In the genomic region with DNA sequence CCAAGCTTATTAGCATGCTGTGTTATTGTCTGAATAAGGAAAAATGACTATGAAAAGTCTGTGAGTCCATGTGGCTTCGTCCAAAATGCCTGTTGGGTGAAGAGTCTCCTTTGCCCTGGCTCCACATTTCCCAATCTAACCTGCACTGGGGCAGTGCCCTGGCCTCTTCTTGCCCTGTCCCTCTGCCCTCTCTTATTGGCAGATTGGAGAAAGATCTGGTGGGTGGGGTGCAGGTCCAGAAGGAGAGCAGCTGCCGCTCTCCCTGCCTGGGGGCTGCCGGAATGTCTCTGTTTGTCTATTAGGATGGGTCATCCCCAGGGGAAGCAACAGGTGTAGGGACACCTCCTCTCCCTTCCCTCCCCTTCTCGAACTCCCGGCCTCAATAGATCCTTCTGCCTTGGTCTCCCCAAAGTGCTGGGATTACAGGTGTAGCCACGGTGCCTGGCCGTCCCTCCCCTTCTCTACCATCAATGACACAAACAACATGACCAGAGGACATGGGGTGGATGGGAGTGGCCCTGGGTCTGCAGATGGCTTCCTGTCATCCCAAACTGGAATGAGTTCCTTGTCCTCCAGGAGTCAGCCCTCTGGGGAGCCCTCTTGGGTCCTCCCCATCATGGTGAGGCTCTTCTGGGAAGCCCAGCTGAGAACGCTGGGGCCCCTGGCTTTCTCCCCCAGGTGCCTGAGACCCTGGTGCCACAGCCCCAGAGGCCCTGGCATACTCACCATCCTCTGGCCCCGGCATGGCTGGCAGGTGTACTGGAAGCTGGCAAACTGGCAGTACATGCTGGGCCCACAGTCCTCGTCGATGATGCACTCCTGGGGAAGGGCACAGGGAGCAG, we compare ENCODE assay signal across 29 cellular contexts. TPM values are rescaled to one million over a fixed set of nuclear protein-coding genes. Genes with fewer than 3 reads are reported as not detected.
DNase-seq lines count a peak whose midpoint lies in the region; ATAC-seq, FAIRE-seq and TF ChIP-seq lines count a peak whose summit lies in the region.
"Had no signal": no experiment of that assay in that cellular context is flagged by ENCODE, and none has a peak within 500 bp of the region (broad histone marks: within the 10 kb centered on the region; RNA-seq: fewer than 3 reads in every experiment).

No MANE protein-coding gene starts in this region.

- H3K4me3 ChIP-seq in liver (ENCODE audit: low read depth in 1 of 3, low read length in 3 of 3) = no peak overlapping the region
- H3K4me3 ChIP-seq in HepG2 (replicated peaks in 1 of 3; ENCODE audit: insufficient read depth in 1 of 3, low read depth in 2 of 3, low read length in 3 of 3) = no peak overlapping the region
- no peak overlapping the region for H3K4me3 ChIP-seq in dorsolateral prefrontal cortex
- H3K4me3 ChIP-seq: adrenal gland, coronary artery, lung, mucosa of descending colon, pancreas, PC-9, upper lobe of right lung had no signal

- intact Hi-C loops in HepG2 (cut with micrococcal nuclease; ENCODE audit: unreplicated experiment) (no loop called here), dorsolateral prefrontal cortex (cut with DNase I) (loop anchor here in 1 of 2 donors (2.0 kb wide), 1 partner anchor 169 kb away; no protein-coding TSS in a partner anchor)

- no peak for TF ChIP-seq POLR2A in HepG2 (IDR thresholded peaks at IDR 0.05; ENCODE audit: insufficient read depth in 1 of 2, low read depth in 2 of 2, low read length in 2 of 2)

- 67% methylated on average over 11 of the region's 11 CpGs for WGBS in liver
- WGBS in HepG2 (ENCODE audit: low lambda C conversion rate) = 43% methylated on average over 9 of the region's 11 CpGs

- TF ChIP-seq EP300 in HepG2 (IDR thresholded peaks at IDR 0.05; ENCODE audit: low read depth in 2 of 2, low read length in 2 of 2) = no peak
- no peak for TF ChIP-seq EP300 in HepG2 (CRISPR knock-in tag; IDR thresholded peaks at IDR 0.05; ENCODE audit: borderline replicate concordance)

- in situ Hi-C loops in HepG2 (cut with HindIII; ENCODE audit: extremely low pct_ligation_motif_present, low pct_unique_long_range_greater_than_20kb) = no loop called here

- ATAC-seq in HepG2 (no peak), HG03457 (IDR thresholded peaks at IDR 0.05; ENCODE audit: unreplicated experiment) (no peak), GM21447 (IDR thresholded peaks at IDR 0.05; ENCODE audit: unreplicated experiment) (no peak)

- BruUV-seq in HepG2 (replicated peaks; lab: Mats Ljungman, UMichigan) = no TSS peak

- no peaks in the 10 kb centered on the region for H3K36me3 ChIP-seq in liver (ENCODE audit: control insufficient read depth in 4 of 4, insufficient read depth in 3 of 4, low read depth in 1 of 4, low read length in 3 of 4)
- no peaks in the 10 kb centered on the region for H3K36me3 ChIP-seq in HepG2 (replicated peaks in 1 of 2; ENCODE audit: control insufficient read depth in 1 of 2, insufficient read depth in 2 of 2, low read length in 2 of 2)
- H3K36me3 ChIP-seq: pancreas, upper lobe of right lung had no signal

- H3K79me2 ChIP-seq in HepG2 (ENCODE audit: insufficient read depth, low read length) = no peaks in the 10 kb centered on the region

- no peak for FAIRE-seq in HepG2 (lab: Jason Lieb, UNC)
- FAIRE-seq: G401.6, pancreas had no signal

- no peaks in the 10 kb centered on the region for H3K27me3 ChIP-seq in liver (ENCODE audit: control insufficient read depth in 4 of 4, insufficient read depth in 4 of 4, low read length in 3 of 4)
- peaks cover 4 to 27% of the 10 kb centered on the region in 2 experiments; a peak in 2 of 5 replicates for H3K27me3 ChIP-seq in HepG2 (ENCODE audit: control insufficient read depth in 1 of 2, insufficient read depth in 2 of 2, low read length in 2 of 2)
- no peaks in the 10 kb centered on the region for H3K27me3 ChIP-seq in dorsolateral prefrontal cortex
- no peaks in the 10 kb centered on the region for H3K27me3 ChIP-seq in layer of hippocampus (ENCODE audit: control insufficient read depth, insufficient read depth, low read length)
- H3K27me3 ChIP-seq: adrenal gland, foreskin keratinocyte, pancreas, upper lobe of right lung had no signal

- no peak overlapping the region for H3K4me2 ChIP-seq in HepG2 (ENCODE audit: low read depth, low read length)
- H3K4me2 ChIP-seq: PC-9 had no signal

- H3K9me3 ChIP-seq in liver (ENCODE audit: control insufficient read depth in 4 of 4, low read length in 3 of 4) = no peaks in the 10 kb centered on the region
- no peaks in the 10 kb centered on the region for H3K9me3 ChIP-seq in HepG2 (ENCODE audit: low read length)
- H3K9me3 ChIP-seq: adrenal gland, mucosa of descending colon, pancreas, upper lobe of right lung had no signal

- DNase-seq in HepG2 (ENCODE audit: low spot score) (no peak), dorsolateral prefrontal cortex (peak in 1 of 10 donors; percentile 21), kidney glomerular epithelial cell (lab: John Stamatoyannopoulos, UW) (no peak), T-helper 1 cell (no peak)
- DNase-seq: activated B cell treated with CpG ODN at 0.5 μM for 24 hours; activated CD4-positive, alpha-beta T cell treated with anti-CD3 and anti-CD28 coated beads, Interleukin-2, amount 50 U/mL, for 1 hour; activated naive CD4-positive, alpha-beta T cell treated with anti-CD3 and anti-CD28 coated beads for 36 hours; adrenal gland; effector memory CD8-positive, alpha-beta T cell; foreskin keratinocyte; immature natural killer cell; mucosa of descending colon; NCI-H510A treated with DMSO at 0.1 percent for 48 hours; NK-92 treated with Interleukin-12 subunit alpha and Interleukin-12 subunit beta, amount 100 ng/mL, for 24 hours; pancreas; PC-9; SIG-M5; stimulated activated CD4-positive, alpha-beta T cell treated with anti-CD3 and anti-CD28 coated beads, Interleukin-4, amount 100 ng/mL, for 24 hours; T-cell; upper lobe of right lung had no signal

- POLR2A ChIA-PET in HepG2 (lab: Yijun Ruan, JAX) = no interaction called here

- TF ChIP-seq RAD21 in liver (IDR thresholded peaks at IDR 0.05) = no peak
- TF ChIP-seq RAD21 in HepG2 (CRISPR knock-in tag; IDR thresholded peaks at IDR 0.05) = no peak

- no peak overlapping the region for H3K9ac ChIP-seq in liver (ENCODE audit: low read depth in 1 of 2, low read length in 2 of 2)
- H3K9ac ChIP-seq in HepG2 (ENCODE audit: insufficient read depth, low read depth, low read length) = no peak overlapping the region

- H2AFZ ChIP-seq in HepG2 (ENCODE audit: low read length) = no peak overlapping the region
- H2AFZ ChIP-seq: PC-9 had no signal

- TF ChIP-seq CTCF in liver (IDR thresholded peaks at IDR 0.05; ENCODE audit: low read depth, low read length, missing input control) (no peak), HepG2 (CRISPR knock-in tag; IDR thresholded peaks at IDR 0.05) (no peak), dorsolateral prefrontal cortex (IDR thresholded peaks at IDR 0.05 in 54 of 56, conservative IDR thresholded peaks at IDR 0.05 in 2 of 56; ENCODE audit: low read depth in 1 of 56, partially characterized antibody in 56 of 56) (no peak)

- H3K27ac ChIP-seq in liver (ENCODE audit: low read depth in 1 of 2, low read length in 2 of 2) (no peak overlapping the region), HepG2 (ENCODE audit: extremely low read length, insufficient read depth, low read length) (no peak overlapping the region), dorsolateral prefrontal cortex (peak overlapping the region in 58 of 59 donors; percentile 6 to 93 (median 82)), layer of hippocampus (ENCODE audit: low read depth, low read length) (peak overlapping the region; percentile 67)
- H3K27ac ChIP-seq: foreskin keratinocyte, pancreas, PC-9, upper lobe of right lung had no signal

- H4K20me1 ChIP-seq in HepG2 (ENCODE audit: insufficient read depth, low read length) = no peaks in the 10 kb centered on the region

- CTCF ChIA-PET in HepG2 (lab: Yijun Ruan, JAX; ENCODE audit: low intra/inter-chr PET ratio, low total read pairs) = no interaction called here

- peaks cover 2 to 31% (median 21%) of the 10 kb centered on the region in 4 donors for H3K4me1 ChIP-seq in liver (ENCODE audit: control insufficient read depth in 4 of 4, insufficient read depth in 4 of 4, low read length in 3 of 4)
- H3K4me1 ChIP-seq in HepG2 (ENCODE audit: insufficient read depth, low read length) = peaks cover 6% of the 10 kb centered on the region; the same call in 1 of the 2 replicates
- H3K4me1 ChIP-seq: foreskin keratinocyte, pancreas had no signal

TF ChIP-seq in liver, 16 proteins besides CTCF, POLR2A, EP300 and RAD21 (continues in another document):
- TF ChIP-seq SP1 (IDR thresholded peaks at IDR 0.05) (peak; percentile 66), FOXA1 (IDR thresholded peaks at IDR 0.05) (no peak), JUND (IDR thresholded peaks at IDR 0.05) (no peak)

TF ChIP-seq in HepG2, 621 proteins besides CTCF, POLR2A, EP300 and RAD21 (continues in another document):
- TF ChIP-seq MTF2 (CRISPR knock-in tag; IDR thresholded peaks at IDR 0.05; ENCODE audit: borderline replicate concordance) (no peak), ADNP (CRISPR knock-in tag; IDR thresholded peaks at IDR 0.05) (no peak), GPN1 (CRISPR knock-in tag; IDR thresholded peaks at IDR 0.05; ENCODE audit: borderline replicate concordance) (no peak)

RNA-seq across cellular contexts. Expression of gene DKK3, which starts 40.5 kb away (rescaled TPM):
- total RNA-seq in liver (1 to 10 TPM; 9.9 TPM), HepG2 (2016; rRNA removed; fragmentation: Illumina TruSeq; extraction: Trizol) (0.09 TPM in 1 of 2 replicates, not detected in the other), dorsolateral prefrontal cortex (1,000 to 10,000 TPM in 9 of 120 experiments, 100 to 1,000 TPM in 111; 391 to 1,132 (median 804) TPM)
- polyA plus RNA-seq in liver (1 to 10 TPM; 3.1 to 4.4 TPM), HepG2 (2011; rRNA removed) (0.20 and 0.67 TPM in 2 replicates)
- not detected in 2 replicates for total RNA-seq in HepG2 (2016; cell fraction: cytosol; rRNA removed; fragmentation: Illumina TruSeq; extraction: Trizol; ENCODE audit: low read depth)
- total RNA-seq in HepG2 (2016; cell fraction: insoluble cytoplasmic fraction; rRNA removed; fragmentation: Illumina TruSeq; extraction: Trizol) = not detected in 2 replicates
- 0.09 TPM in 1 of 2 replicates, not detected in the other for total RNA-seq in HepG2 (2016; cell fraction: membrane; rRNA removed; fragmentation: Illumina TruSeq; extraction: Trizol)
- total RNA-seq in HepG2 (2016; cell fraction: nucleus; rRNA removed; fragmentation: Illumina TruSeq; extraction: Trizol) = not detected in 2 replicates
- 0.12 and 0.29 TPM in 2 replicates for polyA plus RNA-seq in HepG2 (2011; cell fraction: cytosol; rRNA removed)
- polyA plus RNA-seq in HepG2 (2011; cell fraction: nucleus; rRNA removed) = 0.09 and 0.55 TPM in 2 replicates
- 0.08 TPM in 1 of 2 replicates, not detected in the other for polyA plus RNA-seq in HepG2 (2012)
- polyA plus RNA-seq in HepG2 (2016; cell fraction: cytosol; fragmentation: Illumina TruSeq; extraction: Trizol; ENCODE audit: low read depth) = not detected in 2 replicates
- not detected in 2 replicates for polyA plus RNA-seq in HepG2 (2016; cell fraction: insoluble cytoplasmic fraction; fragmentation: Illumina TruSeq; extraction: Trizol; ENCODE audit: low read depth)
- polyA plus RNA-seq in HepG2 (2016; cell fraction: membrane; fragmentation: Illumina TruSeq; extraction: Trizol; ENCODE audit: low read depth) = 0.15 TPM in 1 of 2 replicates, not detected in the other
- not detected in 2 replicates for polyA plus RNA-seq in HepG2 (2016; cell fraction: nucleus; fragmentation: Illumina TruSeq; extraction: Trizol; ENCODE audit: insufficient read depth, low read depth)
- polyA minus RNA-seq in HepG2 (2011; rRNA and poly(A)+ RNA removed; ENCODE audit: low replicate concordance) = 0.18 and 0.35 TPM in 2 replicates
- not detected in 2 replicates for polyA minus RNA-seq in HepG2 (2011; cell fraction: cytosol; rRNA and poly(A)+ RNA removed)
- polyA minus RNA-seq in HepG2 (2011; cell fraction: nucleus; rRNA and poly(A)+ RNA removed) = not detected in 2 replicates
- total RNA-seq: activated B cell treated with CpG ODN at 0.5 μM for 24 hours; activated naive CD4-positive, alpha-beta T cell treated with anti-CD3 and anti-CD28 coated beads for 36 hours; activated T-helper 1 cell treated with anti-CD3 and anti-CD28 coated beads, Interleukin-12 subunit alpha, Interleukin-12 subunit beta, Interleukin-2, Interleukin-4 antibody, amounts not matched to agents 30 ng/mL and 10 ng/mL and 1 ng/mL, durations not matched to agents 14 hours and 24 hours and 36 hours; natural killer cell treated with Interleukin-12 subunit alpha and Interleukin-12 subunit beta and Interleukin-15 and Interleukin-18, amount 100 ng/mL, for 72 hours had no signal

Comparison
In these comparisons a context has a peak if more than half of its experiments do, and no peak if none do; other contexts are left out.
1. H3K27ac ChIP-seq: peak in dorsolateral prefrontal cortex (58 of 59) and layer of hippocampus (single experiment); none in liver (0 of 2) and HepG2 (single experiment).
2. RNA of gene DKK3, which starts 40.5 kb away (total RNA-seq): 391 to 1,132 TPM in dorsolateral prefrontal cortex; 9.9 TPM in liver and 0.09 TPM in HepG2; every median in the first group is over 10 times any median in the second.